ENCODE assay signal across 19 cellular contexts in the genomic region with DNA sequence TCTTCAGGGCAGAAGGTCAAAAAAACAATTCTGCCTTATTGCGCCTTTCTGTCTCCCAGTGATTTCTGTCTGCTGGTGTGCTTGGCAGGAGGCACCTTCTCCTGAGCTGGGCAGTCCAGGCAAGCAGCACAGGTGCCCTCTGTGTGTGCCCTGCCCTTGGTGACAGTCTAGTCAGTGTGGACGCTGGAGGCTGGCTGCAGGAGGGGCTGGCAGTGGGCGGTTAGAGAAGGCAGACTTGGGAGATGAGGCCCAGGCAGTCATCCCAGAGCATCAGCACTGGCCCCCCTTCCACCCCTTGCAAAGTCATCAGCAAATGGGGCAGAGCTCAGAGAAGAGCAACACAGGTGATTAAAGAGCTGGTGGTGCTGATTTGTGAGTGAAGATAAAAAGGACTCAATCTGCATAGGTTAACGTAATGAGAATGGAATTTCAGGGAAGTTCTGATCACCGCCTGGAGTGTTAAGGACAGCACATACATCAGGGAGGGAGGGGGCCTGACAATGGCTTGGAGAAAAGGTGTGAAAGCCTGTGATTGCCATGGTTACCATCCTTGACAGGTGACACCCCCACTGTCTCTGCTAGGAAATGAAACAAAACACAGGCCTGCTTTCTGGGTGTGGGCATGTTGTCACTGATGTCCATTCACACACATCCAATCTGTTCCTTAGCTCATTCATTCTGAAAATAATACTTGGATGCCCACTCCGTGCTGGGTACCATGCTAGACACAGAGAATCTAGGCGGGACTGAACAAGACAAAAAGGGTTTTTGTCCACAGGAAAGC.
DNase-seq lines count a peak whose midpoint lies in the region; ATAC-seq and TF ChIP-seq lines count a peak whose summit lies in the region.
"Had no signal": no experiment of that assay in that cellular context is flagged by ENCODE, and none has a peak within 500 bp of the region (broad histone marks: within the 10 kb centered on the region; RNA-seq: fewer than 3 reads in every experiment).

No MANE protein-coding gene starts in this region.

- peak overlapping the region; percentile 69 for H3K56ac ChIP-seq in mesendoderm (ENCODE audit: low read length)

- peak overlapping the region; percentile 40 for H3K27ac ChIP-seq in mesendoderm (ENCODE audit: low read depth, low read length)
- no peak overlapping the region for H3K27ac ChIP-seq in coronary artery
- H3K27ac ChIP-seq: brain microvascular endothelial cell had no signal

- no peaks in the 10 kb centered on the region for H3K79me1 ChIP-seq in mesendoderm (ENCODE audit: low read length)

- H3K4me3 ChIP-seq in mesendoderm (ENCODE audit: low read length) (no peak overlapping the region), coronary artery (no peak overlapping the region)
- H3K4me3 ChIP-seq: mucosa of descending colon had no signal

- H2BK15ac ChIP-seq in mesendoderm (replicated peaks; ENCODE audit: low read depth): no peak overlapping the region

- peaks cover 10% of the 10 kb centered on the region for H3K4me1 ChIP-seq in mesendoderm (ENCODE audit: control insufficient read depth, low read depth, low read length)

- H3K27ac Mint-ChIP-seq in glutamatergic neuron (ENCODE audit: unreplicated experiment): peak overlapping the region; percentile 23
- H3K27ac Mint-ChIP-seq in HFFc6: no peak overlapping the region
- H3K27ac Mint-ChIP-seq: activated CD4-positive, alpha-beta T cell treated with anti-CD3 and anti-CD28 coated beads, Interleukin-2, amount 10 ng/mL, durations not matched to agents 7 days and 5 days; CD8-positive, alpha-beta T cell had no signal

- H3K23ac ChIP-seq in mesendoderm (ENCODE audit: low read length): no peak overlapping the region

- no peak overlapping the region for H4K5ac ChIP-seq in mesendoderm (ENCODE audit: low read length)

- no peaks in the 10 kb centered on the region for H3K27me3 ChIP-seq in mesendoderm (ENCODE audit: insufficient read depth, low read length, poor library complexity)
- H3K27me3 ChIP-seq: brain microvascular endothelial cell had no signal

- H3K9me3 Mint-ChIP-seq in glutamatergic neuron (ENCODE audit: unreplicated experiment) (peaks cover 8% of the 10 kb centered on the region), HFFc6 (peaks cover 4% of the 10 kb centered on the region; the same call in 1 of the 2 replicates)
- H3K9me3 Mint-ChIP-seq: CD8-positive, alpha-beta T cell had no signal

- no peak overlapping the region for H2BK120ac ChIP-seq in mesendoderm (ENCODE audit: low read depth, low read length)

- peak overlapping the region; percentile 84 for H2AK5ac ChIP-seq in mesendoderm (ENCODE audit: low read length)

- peaks cover 1% of the 10 kb centered on the region for H3K36me3 ChIP-seq in mesendoderm (ENCODE audit: control insufficient read depth, insufficient read depth, low read length)
- H3K36me3 ChIP-seq: brain microvascular endothelial cell had no signal

- peak overlapping the region; percentile 63 for H3K4me3 Mint-ChIP-seq in glutamatergic neuron (ENCODE audit: unreplicated experiment)
- no peak overlapping the region for H3K4me3 Mint-ChIP-seq in HFFc6
- H3K4me3 Mint-ChIP-seq: activated CD4-positive, alpha-beta T cell treated with anti-CD3 and anti-CD28 coated beads, Interleukin-2, amount 10 ng/mL, durations not matched to agents 7 days and 5 days; CD8-positive, alpha-beta T cell had no signal

- ATAC-seq in GM21390 (IDR thresholded peaks at IDR 0.05; ENCODE audit: unreplicated experiment) (no peak), GM18520 (IDR thresholded peaks at IDR 0.05; ENCODE audit: unreplicated experiment) (no peak)
- ATAC-seq: CD8-positive, alpha-beta T cell; mucosa of descending colon; SK-N-SH treated with all-trans-retinoic acid at 6 μM for 48 hours had no signal

- H4K8ac ChIP-seq in mesendoderm (ENCODE audit: low read depth, low read length): no peak overlapping the region

- H3K9ac ChIP-seq in mesendoderm (ENCODE audit: low read length): peak overlapping the region; percentile 22

- peaks cover 22% of the 10 kb centered on the region for H3K36me3 Mint-ChIP-seq in glutamatergic neuron (ENCODE audit: unreplicated experiment)
- H3K36me3 Mint-ChIP-seq in HFFc6 (ENCODE audit: low read depth): peaks cover 16% of the 10 kb centered on the region; the same call in 1 of the 2 replicates

- H3K27me3 Mint-ChIP-seq in glutamatergic neuron (ENCODE audit: unreplicated experiment) (peaks cover 5% of the 10 kb centered on the region), HFFc6 (ENCODE audit: insufficient read depth) (no peaks in the 10 kb centered on the region)
- H3K27me3 Mint-ChIP-seq: activated CD4-positive, alpha-beta T cell treated with anti-CD3 and anti-CD28 coated beads, Interleukin-2, amount 10 ng/mL, durations not matched to agents 7 days and 5 days had no signal

- H3K4me1 Mint-ChIP-seq in glutamatergic neuron (ENCODE audit: low read depth, unreplicated experiment) (peaks cover 14% of the 10 kb centered on the region), HFFc6 (ENCODE audit: low read depth) (no peaks in the 10 kb centered on the region)
- H3K4me1 Mint-ChIP-seq: activated CD4-positive, alpha-beta T cell treated with anti-CD3 and anti-CD28 coated beads, Interleukin-2, amount 10 ng/mL, durations not matched to agents 7 days and 5 days had no signal

- TF ChIP-seq CTCF in glutamatergic neuron (IDR thresholded peaks at IDR 0.05; ENCODE audit: partially characterized antibody, unreplicated experiment) (no peak), coronary artery (IDR thresholded peaks at IDR 0.05) (no peak), HFFc6 (IDR thresholded peaks at IDR 0.05) (no peak)

- no CpG with 5 or more reads among the region's 7 CpGs for WGBS in mesendoderm (ENCODE audit: extremely low coverage, insufficient coverage, low lambda C conversion rate)

- no peak overlapping the region for H3K4ac ChIP-seq in mesendoderm (ENCODE audit: low read depth, low read length)

- peak in 8 of 14 donors; percentile 37 to 76 (median 55) for DNase-seq in C1 segment of cervical spinal cord (lab: John Stamatoyannopoulos, UW)
- peak; percentile 63 for DNase-seq in SW480 (ENCODE audit: low spot score)
- peak; percentile 38 for DNase-seq in glutamatergic neuron
- DNase-seq in mesendoderm: peak; percentile 100
- no peak for DNase-seq in coronary artery (ENCODE audit: low spot score)
- no peak for DNase-seq in HFFc6
- DNase-seq: activated CD4-positive, alpha-beta T cell treated with anti-CD3 and anti-CD28 coated beads, Interleukin-2, amount 10 ng/mL, durations not matched to agents 7 days and 5 days; activated naive CD4-positive, alpha-beta T cell treated with anti-CD3 and anti-CD28 coated beads, Interleukin-2, amount 50 U/mL, for 16 hours; activated T-cell treated with anti-CD3 and anti-CD28 coated beads for 4 hours; brain microvascular endothelial cell; CD8-positive, alpha-beta T cell; dermis blood vessel endothelial cell; erythroblast; mucosa of descending colon; NCI-H146; stimulated activated naive CD4-positive, alpha-beta T cell treated with Interleukin-2 at 50 U/mL for 16 hours had no signal

- peak overlapping the region; percentile 16 for H3K18ac ChIP-seq in mesendoderm (ENCODE audit: low read length)

- H3K4me2 ChIP-seq in mesendoderm (ENCODE audit: low read length): peak overlapping the region; percentile 28

- H3K79me2 ChIP-seq in mesendoderm (ENCODE audit: control insufficient read depth, insufficient read depth, low read length): no peaks in the 10 kb centered on the region

- peak overlapping the region; percentile 65 for H2BK5ac ChIP-seq in mesendoderm (ENCODE audit: low read length)

Comparison
In these comparisons a context has a peak if more than half of its experiments do, and no peak if none do; other contexts are left out.
1. DNase-seq: peak in C1 segment of cervical spinal cord (8 of 14), SW480 (single experiment), glutamatergic neuron (single experiment) and mesendoderm (single experiment); none in coronary artery (single experiment) and HFFc6 (single experiment).